Comparison of ENCODE assay signal across 10 cellular contexts in the genomic region with DNA sequence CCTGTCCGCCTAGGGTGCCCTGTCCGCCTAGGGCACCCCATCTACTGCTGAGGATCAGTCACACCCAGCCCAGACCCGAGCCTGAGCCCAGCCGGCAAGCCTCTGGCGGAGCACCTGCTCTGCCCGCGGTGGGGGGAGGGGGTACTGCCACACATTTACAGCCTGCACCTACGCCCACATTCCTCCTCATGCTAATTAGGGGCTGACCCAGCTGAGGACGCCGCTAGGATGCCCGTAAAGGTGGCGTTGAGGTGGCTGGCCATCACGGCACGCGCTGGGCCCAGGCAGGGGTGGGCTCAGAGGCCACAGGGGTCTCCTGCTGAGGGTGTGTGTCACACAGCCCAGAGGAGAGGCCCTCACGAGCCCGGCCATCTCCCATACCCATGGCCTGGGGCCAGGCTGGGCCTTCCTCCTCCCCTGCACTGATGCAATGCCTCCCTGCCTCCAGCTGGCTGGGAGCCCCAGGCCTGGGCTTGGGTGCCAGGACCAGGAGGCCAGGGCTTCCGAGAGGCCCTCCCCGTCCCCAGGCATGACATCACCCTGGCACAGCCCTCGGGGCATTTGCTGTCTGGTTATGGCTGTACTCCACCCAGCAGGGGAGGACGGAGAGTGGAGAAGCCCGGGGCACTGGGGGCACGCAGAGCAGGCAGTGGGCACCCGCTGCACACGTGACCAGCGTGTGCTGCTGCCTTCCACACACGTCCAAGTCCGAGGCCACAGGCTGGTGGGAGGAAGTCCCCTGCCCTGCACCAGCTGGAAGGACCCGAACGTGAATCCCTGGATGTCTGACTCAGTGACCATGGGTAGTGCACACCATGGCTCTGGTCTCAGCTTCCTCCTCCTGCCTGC. TPM values are rescaled to one million over a fixed set of nuclear protein-coding genes. Genes with fewer than 3 reads are reported as not detected.
A peak's percentile ranks its signal among the peaks of the same experiment; 100 is the strongest.
DNase-seq lines count a peak whose midpoint lies in the region; ATAC-seq and TF ChIP-seq lines count a peak whose summit lies in the region.
"Had no signal": no experiment of that assay in that cellular context is flagged by ENCODE, and none has a peak within 500 bp of the region (broad histone marks: within the 10 kb centered on the region; RNA-seq: fewer than 3 reads in every experiment).

No MANE protein-coding gene starts in this region.

- H3K36me3 ChIP-seq in GM23338 (ENCODE audit: insufficient read depth), result no peaks in the 10 kb centered on the region

- H3K4me1 Mint-ChIP-seq in GM23338, result peaks cover 25% of the 10 kb centered on the region

- H3K27me3 ChIP-seq in GM23338 (ENCODE audit: insufficient read depth), result peaks cover 39% of the 10 kb centered on the region

- no peaks in the 10 kb centered on the region for H3K79me2 ChIP-seq in GM23338 (replicated peaks; ENCODE audit: insufficient read depth)

- peaks cover 35% of the 10 kb centered on the region for H3K4me1 ChIP-seq in GM23338 (ENCODE audit: insufficient read depth)

- DNase-seq in GM23338 (ENCODE audit: low spot score) (peak; percentile 84), SW480 (ENCODE audit: low spot score) (peak; percentile 93), globus pallidus (ENCODE audit: low spot score) (peak; percentile 98), pons (ENCODE audit: low spot score) (peak; percentile 96), HPDE6-E6E7 (ENCODE audit: extremely low spot score) (no peak), HCEC 1CT (no peak), RKO (ENCODE audit: low spot score) (no peak)

- no peak overlapping the region for H2AFZ ChIP-seq in GM23338

- no peak overlapping the region for H3K27ac Mint-ChIP-seq in GM23338

- ATAC-seq in GM23338, result peak; percentile 61
- no peak for ATAC-seq in GM18517 (IDR thresholded peaks at IDR 0.05; ENCODE audit: unreplicated experiment)

- H3K36me3 Mint-ChIP-seq in GM23338 (ENCODE audit: low read depth), result no peaks in the 10 kb centered on the region

- H3K4me2 ChIP-seq in GM23338, result peak overlapping the region; percentile 76

- no peaks in the 10 kb centered on the region for H3K9me3 Mint-ChIP-seq in GM23338

- H4K20me1 ChIP-seq in GM23338 (replicated peaks; ENCODE audit: insufficient read depth), result no peaks in the 10 kb centered on the region

- no peaks in the 10 kb centered on the region for H3K9me2 ChIP-seq in GM23338 (ENCODE audit: insufficient read depth)

- H3K4me3 Mint-ChIP-seq in GM23338, result 0 out of 3 replicates have a peak overlapping the region, but pooled peaks have one; percentile 14

- TF ChIP-seq CTCF in GM23338 (conservative IDR thresholded peaks at IDR 0.05; ENCODE audit: low read depth in 2 of 2), result no peak

- H3F3A ChIP-seq in GM23338 (replicated peaks; ENCODE audit: low read depth), result no peaks in the 10 kb centered on the region

- no peak overlapping the region for H3K27ac ChIP-seq in GM23338 (ENCODE audit: low read depth)

- peak overlapping the region; percentile 20; the same call in 1 of the 2 replicates for H3K4me3 ChIP-seq in GM23338

- peaks cover 51% of the 10 kb centered on the region for H3K27me3 Mint-ChIP-seq in GM23338 (ENCODE audit: insufficient read depth, low read depth, poor library complexity)

TF ChIP-seq in GM23338, 12 proteins besides CTCF, POLR2A, EP300 and RAD21:
- no peak for TF ChIP-seq ZNF331 (CRISPR knock-in tag; IDR thresholded peaks at IDR 0.05; ENCODE audit: low read depth)
- peak; percentile 41; the same call in 1 of the 2 replicates for TF ChIP-seq CREB1 (CRISPR knock-in tag; IDR thresholded peaks at IDR 0.05; ENCODE audit: low read depth)

RNA-seq across cellular contexts. Expression of a gene that starts 12.7 kb away (rescaled TPM):
- 1.1 and 3.3 TPM in 2 replicates for total RNA-seq in GM23338 (2014; rRNA removed; shearing (Covaris generic))
- polyA plus RNA-seq in GM23338 (2016; fragmentation: Nextera tagmentation; extraction: Ambion mirVana), result 1.1 TPM in 2 replicates

RNA-seq across cellular contexts. Expression of a gene that starts 25.8 kb away (rescaled TPM):
- not detected in 2 replicates for total RNA-seq in GM23338 (2014; rRNA removed; shearing (Covaris generic))
- polyA plus RNA-seq in GM23338 (2016; fragmentation: Nextera tagmentation; extraction: Ambion mirVana), result not detected in 2 replicates
- total RNA-seq: endothelial cell of umbilical vein, HT1080 had no signal
- polyA plus RNA-seq: endothelial cell of umbilical vein had no signal

RNA-seq across cellular contexts. Expression of a gene that starts 38.8 kb away (rescaled TPM):
- not detected in 2 replicates for total RNA-seq in GM23338 (2014; rRNA removed; shearing (Covaris generic))
- polyA plus RNA-seq in GM23338 (2016; fragmentation: Nextera tagmentation; extraction: Ambion mirVana), result not detected in 2 replicates
- total RNA-seq: endothelial cell of umbilical vein, HT1080 had no signal
- polyA plus RNA-seq: endothelial cell of umbilical vein had no signal

RNA-seq across cellular contexts. Expression of a gene that starts 48.9 kb away (rescaled TPM):
- total RNA-seq in GM23338 (2014; rRNA removed; shearing (Covaris generic)), result not detected in 2 replicates
- polyA plus RNA-seq in GM23338 (2016; fragmentation: Nextera tagmentation; extraction: Ambion mirVana), result not detected in 2 replicates
- total RNA-seq: endothelial cell of umbilical vein, HT1080 had no signal
- polyA plus RNA-seq: endothelial cell of umbilical vein had no signal

Comparison
In these comparisons a context has a peak if more than half of its experiments do, and no peak if none do; other contexts are left out.
1. DNase-seq: peak in GM23338 (single experiment), SW480 (single experiment), globus pallidus (single experiment) and pons (single experiment); none in HPDE6-E6E7 (single experiment), HCEC 1CT (single experiment) and RKO (single experiment).